In the genomic region with DNA sequence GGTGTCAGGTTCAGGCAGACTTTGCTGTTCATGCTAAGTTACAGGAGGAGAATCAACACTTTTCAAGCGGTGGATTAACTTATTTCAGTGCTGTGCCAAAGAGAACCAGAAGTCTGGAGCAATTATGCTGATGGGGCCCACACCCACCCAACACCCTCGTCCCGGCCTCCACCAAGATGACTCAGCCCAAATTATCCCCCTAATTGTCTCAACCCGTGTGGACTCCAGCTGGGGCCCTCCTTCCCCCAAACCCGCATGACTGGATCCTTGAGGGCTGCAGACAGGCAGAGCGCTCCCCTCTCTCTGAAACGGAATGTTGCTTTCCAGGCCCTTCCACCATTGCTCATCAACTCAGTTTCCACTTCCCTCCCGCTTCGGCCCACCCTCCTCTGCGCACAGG, we compare ENCODE assay signal across 17 cellular contexts. TPM values are rescaled to one million over a fixed set of nuclear protein-coding genes. Genes with fewer than 3 reads are reported as not detected.
DNase-seq lines count a peak whose midpoint lies in the region; ATAC-seq and TF ChIP-seq lines count a peak whose summit lies in the region.
"Had no signal": no experiment of that assay in that cellular context is flagged by ENCODE, and none has a peak within 500 bp of the region (broad histone marks: within the 10 kb centered on the region; RNA-seq: fewer than 3 reads in every experiment).

No MANE protein-coding gene starts in this region.

- H3K4me3 ChIP-seq in osteoblast (ENCODE audit: insufficient read depth, low read length) = no peak overlapping the region
- no peak overlapping the region for H3K4me3 ChIP-seq in psoas muscle
- H3K4me3 ChIP-seq: esophagus squamous epithelium, right lobe of liver had no signal

- H3K36me3 ChIP-seq in osteoblast (ENCODE audit: insufficient read depth, low read length) (no peaks in the 10 kb centered on the region), psoas muscle (ENCODE audit: insufficient read depth in 1 of 2, low read depth in 1 of 2) (no peaks in the 10 kb centered on the region)
- H3K36me3 ChIP-seq: right lobe of liver had no signal

- TF ChIP-seq CTCF in CD14-positive monocyte (IDR thresholded peaks at IDR 0.05) = no peak
- no peak for TF ChIP-seq CTCF in osteoblast (IDR thresholded peaks at IDR 0.05; ENCODE audit: extremely low read depth, low read depth, low read length)
- TF ChIP-seq CTCF in psoas muscle (IDR thresholded peaks at IDR 0.05) = no peak
- no peak for TF ChIP-seq CTCF in omental fat pad (IDR thresholded peaks at IDR 0.05)

- H3K27ac ChIP-seq in osteoblast (ENCODE audit: low read depth, low read length) (no peak overlapping the region), psoas muscle (no peak overlapping the region)
- H3K27ac ChIP-seq: esophagus squamous epithelium, right lobe of liver had no signal

- H3K27me3 Mint-ChIP-seq in CD14-positive monocyte (ENCODE audit: low read depth in 3 of 3) = peaks cover 0 to 5% (median 4%) of the 10 kb centered on the region in 3 donors

- 78 to 89% (median 89%) methylated on average over 10 of the region's 10 CpGs for WGBS in psoas muscle, 3 donors

- H4K20me1 ChIP-seq in osteoblast (ENCODE audit: insufficient read depth, low read length) = no peaks in the 10 kb centered on the region

- DNase-seq in CD14-positive monocyte (ENCODE audit: low spot score) = peak; percentile 23
- DNase-seq in NOMO-1 (lab: John Stamatoyannopoulos, UW; ENCODE audit: unreplicated experiment in 2 of 2) = peak; percentile 81 to 84
- DNase-seq in osteoblast (ENCODE audit: insufficient read length, low spot score, missing footprints) = no peak
- no peak for DNase-seq in NCI-H146 treated with DMSO at 0.1 percent for 48 hours (lab: John Stamatoyannopoulos, UW; ENCODE audit: unreplicated experiment)
- DNase-seq in psoas muscle = no peak
- DNase-seq in GF-D8 (lab: John Stamatoyannopoulos, UW) = no peak
- no peak for DNase-seq in omental fat pad (ENCODE audit: low spot score)
- DNase-seq: activated CD4-positive, alpha-beta T cell treated with anti-CD3 and anti-CD28 coated beads, Interleukin-2, amount 50 U/mL, for 1 hour; esophagus squamous epithelium; kidney glomerular epithelial cell; midbrain; NCI-H2081; right lobe of liver; stimulated activated CD4-positive, alpha-beta T cell treated with anti-CD3 and anti-CD28 coated beads, Interleukin-2, amount 100 ng/mL, for 24 hours had no signal

- H3K4me1 ChIP-seq in osteoblast (ENCODE audit: insufficient read depth, low read length) (peaks cover 9% of the 10 kb centered on the region), psoas muscle (no peaks in the 10 kb centered on the region)
- H3K4me1 ChIP-seq: right lobe of liver had no signal

- H3K27me3 ChIP-seq in osteoblast (ENCODE audit: insufficient read depth, low read length) (no peaks in the 10 kb centered on the region), psoas muscle (ENCODE audit: insufficient read depth in 3 of 3, low read length in 2 of 3) (no peaks in the 10 kb centered on the region)
- H3K27me3 ChIP-seq: esophagus squamous epithelium, right lobe of liver had no signal

- intact Hi-C loops in CD14-positive monocyte (cut with micrococcal nuclease) (no loop called here), psoas muscle (cut with DNase I) (no loop called here)

- no peak overlapping the region for H2AFZ ChIP-seq in osteoblast (ENCODE audit: low read length)

- H3K9me3 Mint-ChIP-seq in CD14-positive monocyte = peaks cover 2 to 9% (median 4%) of the 10 kb centered on the region in 7 donors

- H3K36me3 Mint-ChIP-seq in CD14-positive monocyte = peaks cover 0 to 3% of the 10 kb centered on the region in 2 donors

- no peaks in the 10 kb centered on the region for H3K4me1 Mint-ChIP-seq in CD14-positive monocyte

- no peaks in the 10 kb centered on the region for H3K9me3 ChIP-seq in osteoblast (ENCODE audit: low read depth, low read length)
- H3K9me3 ChIP-seq in psoas muscle = no peaks in the 10 kb centered on the region
- H3K9me3 ChIP-seq: esophagus squamous epithelium, right lobe of liver had no signal

- H3K79me2 ChIP-seq in osteoblast (ENCODE audit: insufficient read depth, low read length) = no peaks in the 10 kb centered on the region

- peak; percentile 56 for ATAC-seq in esophagus mucosa
- no peak for ATAC-seq in psoas muscle
- no peak for ATAC-seq in omental fat pad (ENCODE audit: low FRiP score)
- ATAC-seq: activated naive CD4-positive, alpha-beta T cell treated with anti-CD3 and anti-CD28 coated beads, Interleukin-2, amount 50 U/mL, for 72 hours; right lobe of liver had no signal

- peak overlapping the region; percentile 46 for H3K4me2 ChIP-seq in osteoblast (ENCODE audit: insufficient read depth, low read length)

- H3K27ac Mint-ChIP-seq in CD14-positive monocyte = no peak overlapping the region
- H3K27ac Mint-ChIP-seq: activated naive CD4-positive, alpha-beta T cell treated with anti-CD3 and anti-CD28 coated beads, Interleukin-2, amount 50 U/mL, for 72 hours had no signal

- no peak overlapping the region for H3K4me3 Mint-ChIP-seq in CD14-positive monocyte
- H3K4me3 Mint-ChIP-seq: neural crest cell had no signal

RNA-seq across cellular contexts. Expression of a gene that starts 34.6 kb away (rescaled TPM):
- polyA plus RNA-seq in CD14-positive monocyte (under 1 TPM; 0.06 to 0.38 TPM), psoas muscle (10 to 100 TPM in 2 of 3 donors, 1 to 10 TPM in 1; 4.3 to 17.6 (median 14.8) TPM)
- total RNA-seq in esophagus mucosa (1.7 TPM), osteoblast (4.7 and 6.2 TPM in 2 replicates), psoas muscle (10 to 100 TPM in 3 of 4 donors, 1 to 10 TPM in 1; 7.3 to 39.3 (median 21.3) TPM), omental fat pad (10 to 100 TPM in 1 of 4 donors, 1 to 10 TPM in 3; 4.8 to 16.5 (median 8.9) TPM)

Comparison
In these comparisons a context has a peak if more than half of its experiments do, and no peak if none do; other contexts are left out.
1. DNase-seq: peak in CD14-positive monocyte (single experiment) and NOMO-1 (2 of 2); none in osteoblast (single experiment), NCI-H146 treated with DMSO at 0.1 percent for 48 hours (single experiment), psoas muscle (0 of 2), GF-D8 (single experiment) and omental fat pad (single experiment).